9 cellular contexts compared by ENCODE assay signal in genomic region chr10:5691786-5692185, GRCh38. TPM values are rescaled to one million over a fixed set of nuclear protein-coding genes. Genes with fewer than 3 reads are reported as not detected.
A peak's percentile ranks its signal among the peaks of the same experiment; 100 is the strongest.
DNase-seq lines count a peak whose midpoint lies in the region; ATAC-seq, FAIRE-seq and TF ChIP-seq lines count a peak whose summit lies in the region.
"Had no signal": no experiment of that assay in that cellular context is flagged by ENCODE, and none has a peak within 500 bp of the region (broad histone marks: within the 10 kb centered on the region; RNA-seq: fewer than 3 reads in every experiment).

No MANE protein-coding gene starts in this region.

- peaks cover 1% of the 10 kb centered on the region for H3K36me3 Mint-ChIP-seq in activated CD4-positive, alpha-beta memory T cell treated with anti-CD3 and anti-CD28 coated beads for 36 hours
- H3K36me3 Mint-ChIP-seq in activated CD4-positive, alpha-beta memory T cell treated with anti-CD3 and anti-CD28 coated beads, Interleukin-2, amount 10 ng/mL, durations not matched to agents 7 days and 5 days (ENCODE audit: low read depth), result peaks cover 11% of the 10 kb centered on the region
- H3K36me3 Mint-ChIP-seq in progenitor cell of endocrine pancreas (ENCODE audit: insufficient read depth), result no peaks in the 10 kb centered on the region

- H3K4me3 Mint-ChIP-seq in activated CD4-positive, alpha-beta memory T cell treated with anti-CD3 and anti-CD28 coated beads for 36 hours, result peak overlapping the region; percentile 26
- no peak overlapping the region for H3K4me3 Mint-ChIP-seq in activated CD4-positive, alpha-beta memory T cell treated with anti-CD3 and anti-CD28 coated beads, Interleukin-2, amount 10 ng/mL, durations not matched to agents 7 days and 5 days
- peak overlapping the region; percentile 55 for H3K4me3 Mint-ChIP-seq in progenitor cell of endocrine pancreas (ENCODE audit: low read depth)

- TF ChIP-seq CTCF in epithelial cell of proximal tubule (conservative IDR thresholded peaks at IDR 0.05; ENCODE audit: low read depth, low read length), result no peak
- no peak for TF ChIP-seq CTCF in progenitor cell of endocrine pancreas (IDR thresholded peaks at IDR 0.05; ENCODE audit: unreplicated experiment)

- CTCF ChIA-PET in activated CD4-positive, alpha-beta memory T cell treated with anti-CD3 and anti-CD28 coated beads for 36 hours (lab: Charles Lee), result interaction anchor here (0.6 to 1.5 kb wide), 2 partner anchors 25 to 61 kb away, joined by 3 read pairs; no protein-coding TSS in a partner anchor
- CTCF ChIA-PET in activated CD4-positive, alpha-beta memory T cell treated with anti-CD3 and anti-CD28 coated beads, Interleukin-2, amount 10 ng/mL, durations not matched to agents 7 days and 5 days (lab: Charles Lee), result interaction anchor here (0.6 to 1.4 kb wide), 4 partner anchors 9 to 846 kb away, joined by 3 to 6 read pairs (median 4); no protein-coding TSS in a partner anchor

- H3K9ac ChIP-seq in SK-N-MC (ENCODE audit: insufficient read length), result no peak overlapping the region

- POLR2A ChIA-PET in activated CD4-positive, alpha-beta memory T cell treated with anti-CD3 and anti-CD28 coated beads for 36 hours (lab: Charles Lee), result interaction anchor here (0.6 to 1.2 kb wide), 4 partner anchors 9 to 122 kb away, joined by 3 to 6 read pairs (median 4); partner anchors contain the start of gene GDI2
- POLR2A ChIA-PET in activated CD4-positive, alpha-beta memory T cell treated with anti-CD3 and anti-CD28 coated beads, Interleukin-2, amount 10 ng/mL, durations not matched to agents 7 days and 5 days (lab: Charles Lee), result interaction anchor here (1.0 to 2.2 kb wide), 4 partner anchors 20 to 198 kb away, joined by 3 to 10 read pairs (median 4); partner anchors contain the start of genes ANKRD16, FBH1 and GDI2

- H3K9me3 Mint-ChIP-seq in activated CD4-positive, alpha-beta memory T cell treated with anti-CD3 and anti-CD28 coated beads for 36 hours, result no peaks in the 10 kb centered on the region
- H3K9me3 Mint-ChIP-seq in activated CD4-positive, alpha-beta memory T cell treated with anti-CD3 and anti-CD28 coated beads, Interleukin-2, amount 10 ng/mL, durations not matched to agents 7 days and 5 days, result no peaks in the 10 kb centered on the region
- H3K9me3 Mint-ChIP-seq in progenitor cell of endocrine pancreas (ENCODE audit: low read depth), result no peaks in the 10 kb centered on the region

- no peak for ATAC-seq in HG03045 (IDR thresholded peaks at IDR 0.05; ENCODE audit: unreplicated experiment)

- H3K27me3 Mint-ChIP-seq in activated CD4-positive, alpha-beta memory T cell treated with anti-CD3 and anti-CD28 coated beads for 36 hours, result no peaks in the 10 kb centered on the region
- no peaks in the 10 kb centered on the region for H3K27me3 Mint-ChIP-seq in activated CD4-positive, alpha-beta memory T cell treated with anti-CD3 and anti-CD28 coated beads, Interleukin-2, amount 10 ng/mL, durations not matched to agents 7 days and 5 days
- H3K27me3 Mint-ChIP-seq in progenitor cell of endocrine pancreas, result no peaks in the 10 kb centered on the region

- H3K27ac ChIP-seq in SK-N-MC, result no peak overlapping the region

- H3K27ac Mint-ChIP-seq in activated CD4-positive, alpha-beta memory T cell treated with anti-CD3 and anti-CD28 coated beads for 36 hours, result no peak overlapping the region
- H3K27ac Mint-ChIP-seq in activated CD4-positive, alpha-beta memory T cell treated with anti-CD3 and anti-CD28 coated beads, Interleukin-2, amount 10 ng/mL, durations not matched to agents 7 days and 5 days, result no peak overlapping the region
- H3K27ac Mint-ChIP-seq in progenitor cell of endocrine pancreas, result no peak overlapping the region

- DNase-seq in activated CD4-positive, alpha-beta memory T cell treated with anti-CD3 and anti-CD28 coated beads for 36 hours, result no peak
- DNase-seq in activated CD4-positive, alpha-beta memory T cell treated with anti-CD3 and anti-CD28 coated beads, Interleukin-2, amount 10 ng/mL, durations not matched to agents 7 days and 5 days, result no peak
- DNase-seq in SK-N-MC (ENCODE audit: low read depth, low spot score) (no peak), epithelial cell of proximal tubule (ENCODE audit: low read depth) (no peak), progenitor cell of endocrine pancreas (ENCODE audit: low spot score, unreplicated experiment) (no peak), RCC 7860 (ENCODE audit: low spot score) (no peak), SHP77 treated with DMSO at 0.1 percent for 48 hours (lab: John Stamatoyannopoulos, UW) (no peak)
- DNase-seq: sigmoid colon had no signal

- H3K4me3 ChIP-seq in SK-N-MC (peak overlapping the region; percentile 69), epithelial cell of proximal tubule (ENCODE audit: low read depth, low read length) (peak overlapping the region; percentile 74)

- no peak for FAIRE-seq in RCC 7860 (lab: Jason Lieb, UNC)

- intact Hi-C loops in activated CD4-positive, alpha-beta memory T cell treated with anti-CD3 and anti-CD28 coated beads for 36 hours (cut with micrococcal nuclease), result no loop called here

- no peaks in the 10 kb centered on the region for H3K9me3 ChIP-seq in SK-N-MC (ENCODE audit: low read depth, low read length)
- H3K9me3 ChIP-seq: sigmoid colon had no signal

- no peaks in the 10 kb centered on the region for H3K36me3 ChIP-seq in SK-N-MC (ENCODE audit: insufficient read depth, low read length)
- H3K36me3 ChIP-seq: sigmoid colon had no signal

- H3K4me1 Mint-ChIP-seq in activated CD4-positive, alpha-beta memory T cell treated with anti-CD3 and anti-CD28 coated beads for 36 hours (ENCODE audit: low read depth), result peaks cover 65% of the 10 kb centered on the region
- peaks cover 44% of the 10 kb centered on the region for H3K4me1 Mint-ChIP-seq in activated CD4-positive, alpha-beta memory T cell treated with anti-CD3 and anti-CD28 coated beads, Interleukin-2, amount 10 ng/mL, durations not matched to agents 7 days and 5 days
- H3K4me1 Mint-ChIP-seq in progenitor cell of endocrine pancreas (ENCODE audit: low read depth), result peaks cover 33% of the 10 kb centered on the region

RNA-seq across cellular contexts. Expression of gene TASOR2, which starts 7.1 kb away (rescaled TPM):
- 10 to 100 TPM; 41.8 to 43.8 TPM for total RNA-seq in activated CD4-positive, alpha-beta memory T cell treated with anti-CD3 and anti-CD28 coated beads for 36 hours
- total RNA-seq in activated CD4-positive, alpha-beta memory T cell treated with anti-CD3 and anti-CD28 coated beads, Interleukin-2, amount 10 ng/mL, durations not matched to agents 7 days and 5 days, result 10 to 100 TPM; 35.1 to 37.3 TPM
- 36.1 and 50.6 TPM in 2 replicates for total RNA-seq in epithelial cell of proximal tubule
- total RNA-seq in progenitor cell of endocrine pancreas, result 57.1 and 57.7 TPM in 2 replicates

RNA-seq across cellular contexts. Expression of gene ASB13, which starts 25.4 kb away (rescaled TPM):
- 10 to 100 TPM; 12.1 to 12.5 TPM for total RNA-seq in activated CD4-positive, alpha-beta memory T cell treated with anti-CD3 and anti-CD28 coated beads for 36 hours
- total RNA-seq in activated CD4-positive, alpha-beta memory T cell treated with anti-CD3 and anti-CD28 coated beads, Interleukin-2, amount 10 ng/mL, durations not matched to agents 7 days and 5 days, result 1 to 10 TPM; 4.8 to 5.4 TPM
- 12.3 and 12.8 TPM in 2 replicates for total RNA-seq in epithelial cell of proximal tubule
- total RNA-seq in progenitor cell of endocrine pancreas, result 11.1 and 13.5 TPM in 2 replicates
